Comparison of ENCODE assay signal across 1 cellular context in genomic region chr6:125751334-125751916, GRCh38.
TF ChIP-seq lines count a peak whose summit lies in the region.

No MANE protein-coding gene starts in this region.

TF ChIP-seq in H1, 55 proteins besides CTCF, POLR2A, EP300 and RAD21 (continued from another document):
- TF ChIP-seq CHD7 (IDR thresholded peaks at IDR 0.05; ENCODE audit: insufficient replicate concordance, low read length) (peak; percentile 24), TAF1 (IDR thresholded peaks at IDR 0.05; ENCODE audit: low read depth, low read length) (no peak)
